In the genomic region with DNA sequence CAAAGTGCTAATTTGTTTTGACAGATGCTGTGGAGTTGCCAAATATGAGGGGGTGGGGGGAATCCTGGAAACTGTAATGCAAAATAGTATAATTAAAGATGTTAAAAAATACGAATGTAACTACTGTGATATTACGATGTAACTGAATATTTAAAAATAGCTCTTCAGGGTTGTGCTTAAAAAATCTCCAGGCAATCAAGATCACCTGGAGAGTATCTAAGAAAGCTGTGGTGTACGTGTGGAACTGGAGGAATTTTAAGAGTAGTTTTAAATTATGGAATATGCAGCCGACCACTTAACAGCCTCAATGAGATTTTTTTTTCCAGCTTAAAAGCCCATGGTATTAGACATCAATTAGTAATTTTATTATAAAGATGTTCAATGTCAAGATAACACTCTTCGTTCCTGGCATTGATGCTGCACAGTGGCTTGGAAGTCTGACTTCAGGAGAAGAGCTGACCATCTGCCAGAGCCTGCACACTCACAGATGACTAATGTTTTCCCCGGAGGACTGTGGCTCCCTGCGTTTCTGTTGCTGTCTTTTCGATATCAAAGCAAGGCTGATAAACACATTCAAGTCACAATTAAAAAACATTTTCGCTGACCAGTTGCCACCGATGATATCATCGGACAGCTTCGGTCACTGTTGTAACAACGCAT, we compare ENCODE assay signal across 15 cellular contexts.
A peak's percentile ranks its signal among the peaks of the same experiment; 100 is the strongest.
DNase-seq lines count a peak whose midpoint lies in the region; ATAC-seq and TF ChIP-seq lines count a peak whose summit lies in the region.
"Had no signal": no experiment of that assay in that cellular context is flagged by ENCODE, and none has a peak within 500 bp of the region (broad histone marks: within the 10 kb centered on the region; RNA-seq: fewer than 3 reads in every experiment).

No MANE protein-coding gene starts in this region.

- no peak overlapping the region for H2BK120ac ChIP-seq in mesendoderm (ENCODE audit: low read depth, low read length)

- no peak overlapping the region for H3K9ac ChIP-seq in mesendoderm (ENCODE audit: low read length)

- H3K36me3 ChIP-seq in brain microvascular endothelial cell (replicated peaks) (no peaks in the 10 kb centered on the region), mesendoderm (ENCODE audit: control insufficient read depth, insufficient read depth, low read length) (no peaks in the 10 kb centered on the region)
- H3K36me3 ChIP-seq: gastroesophageal sphincter, prostate gland had no signal

- no peak overlapping the region for H3K23ac ChIP-seq in mesendoderm (ENCODE audit: low read length)

- WGBS in mesendoderm (ENCODE audit: extremely low coverage, insufficient coverage, low lambda C conversion rate), result 100% methylated on average over 2 of the region's 13 CpGs

- H3K56ac ChIP-seq in mesendoderm (ENCODE audit: low read length), result no peak overlapping the region

- H3K4me3 ChIP-seq in brain microvascular endothelial cell (ENCODE audit: low read depth, low read length) (no peak overlapping the region), mesendoderm (ENCODE audit: low read length) (no peak overlapping the region)
- H3K4me3 ChIP-seq: gastroesophageal sphincter, PC-9, prostate gland had no signal

- no peak overlapping the region for H2BK5ac ChIP-seq in mesendoderm (ENCODE audit: low read length)

- H2BK15ac ChIP-seq in mesendoderm (replicated peaks; ENCODE audit: low read depth), result no peak overlapping the region

- H4K8ac ChIP-seq in mesendoderm (ENCODE audit: low read depth, low read length), result peak overlapping the region; percentile 8

- no peak overlapping the region for H2AK5ac ChIP-seq in mesendoderm (ENCODE audit: low read length)

- no peak for TF ChIP-seq CTCF in brain microvascular endothelial cell (IDR thresholded peaks at IDR 0.05; ENCODE audit: low read depth, low read length, missing control alignments)

- peak; percentile 61 for DNase-seq in Daoy (ENCODE audit: low read depth)
- peak; percentile 97 for DNase-seq in NCI-H2171 treated with DMSO at 0.1 percent for 48 hours (lab: John Stamatoyannopoulos, UW)
- DNase-seq in brain microvascular endothelial cell, result peak; percentile 85
- no peak for DNase-seq in mesendoderm
- DNase-seq in activated T-cell treated with anti-CD3 and anti-CD28 coated beads for 4 hours, result no peak
- no peak for DNase-seq in CD1c-positive myeloid dendritic cell (ENCODE audit: extremely low spot score)
- no peak for DNase-seq in COLO668 (lab: John Stamatoyannopoulos, UW; ENCODE audit: unreplicated experiment)
- DNase-seq: activated T-cell treated with anti-CD3 and anti-CD28 coated beads, Interleukin-2, amount 50 U/mL, for 48 hours; CD8-positive, alpha-beta memory T cell; NCI-H1092 treated with DMSO at 0.1 percent for 48 hours; PC-9 had no signal

- H3K27ac ChIP-seq in brain microvascular endothelial cell, result no peak overlapping the region
- no peak overlapping the region for H3K27ac ChIP-seq in mesendoderm (ENCODE audit: low read depth, low read length)
- H3K27ac ChIP-seq: gastroesophageal sphincter, PC-9, prostate gland, VCaP had no signal

- H3K27me3 ChIP-seq in brain microvascular endothelial cell (replicated peaks) (no peaks in the 10 kb centered on the region), mesendoderm (ENCODE audit: insufficient read depth, low read length, poor library complexity) (no peaks in the 10 kb centered on the region)

- H3K79me2 ChIP-seq in mesendoderm (ENCODE audit: control insufficient read depth, insufficient read depth, low read length), result no peaks in the 10 kb centered on the region

- no peak overlapping the region for H3K4ac ChIP-seq in mesendoderm (ENCODE audit: low read depth, low read length)

- H3K4me2 ChIP-seq in mesendoderm (ENCODE audit: low read length), result no peak overlapping the region
- H3K4me2 ChIP-seq: PC-9 had no signal

- in situ Hi-C loops in brain microvascular endothelial cell (cut with HindIII; ENCODE audit: low pct_ligation_motif_present, low sequenced_read_pairs), result no loop called here

- H3K4me1 ChIP-seq in mesendoderm (ENCODE audit: control insufficient read depth, low read depth, low read length), result no peaks in the 10 kb centered on the region
- H3K4me1 ChIP-seq: gastroesophageal sphincter, prostate gland had no signal

- no peak overlapping the region for H3K18ac ChIP-seq in mesendoderm (ENCODE audit: low read length)

- ATAC-seq in GM19395 (IDR thresholded peaks at IDR 0.05; ENCODE audit: unreplicated experiment), result no peak
- ATAC-seq: gastroesophageal sphincter had no signal

- no peak overlapping the region for H4K5ac ChIP-seq in mesendoderm (ENCODE audit: low read length)

- no peaks in the 10 kb centered on the region for H3K79me1 ChIP-seq in mesendoderm (ENCODE audit: low read length)

Comparison
In these comparisons a context has a peak if more than half of its experiments do, and no peak if none do; other contexts are left out.
1. DNase-seq: peak in Daoy (single experiment), NCI-H2171 treated with DMSO at 0.1 percent for 48 hours (single experiment) and brain microvascular endothelial cell (single experiment); none in mesendoderm (single experiment), activated T-cell treated with anti-CD3 and anti-CD28 coated beads for 4 hours (single experiment), CD1c-positive myeloid dendritic cell (single experiment) and COLO668 (single experiment).